ENCODE assay signal across 16 cellular contexts in genomic region chr4:86421461-86421860, GRCh38.
DNase-seq lines count a peak whose midpoint lies in the region; ATAC-seq and TF ChIP-seq lines count a peak whose summit lies in the region.
"Had no signal": no experiment of that assay in that cellular context is flagged by ENCODE, and none has a peak within 500 bp of the region (broad histone marks: within the 10 kb centered on the region; RNA-seq: fewer than 3 reads in every experiment).

No MANE protein-coding gene starts in this region.

- no peak for ATAC-seq in HG02642 (IDR thresholded peaks at IDR 0.05; ENCODE audit: poor library complexity, unreplicated experiment)
- no peak for ATAC-seq in HG03139 (IDR thresholded peaks at IDR 0.05; ENCODE audit: unreplicated experiment)
- ATAC-seq: A549; CD8-positive, alpha-beta T cell had no signal

- no peaks in the 10 kb centered on the region for H3K27me3 Mint-ChIP-seq in endodermal cell (ENCODE audit: insufficient read depth)

- no peaks in the 10 kb centered on the region for H4K20me1 ChIP-seq in PC-9 (ENCODE audit: insufficient read depth)

- no peaks in the 10 kb centered on the region for H3K27me3 ChIP-seq in endodermal cell (ENCODE audit: control insufficient read depth, insufficient read depth, low read length, poor library complexity, severe bottlenecking)
- no peaks in the 10 kb centered on the region for H3K27me3 ChIP-seq in neuronal stem cell (ENCODE audit: control insufficient read depth in 3 of 3, insufficient read depth in 3 of 3, low read depth in 1 of 3, low read length in 3 of 3)
- H3K27me3 ChIP-seq in PC-9 (ENCODE audit: insufficient read depth, low read depth): no peaks in the 10 kb centered on the region

- TF ChIP-seq CTCF in endodermal cell (conservative IDR thresholded peaks at IDR 0.05): no peak
- no peak for TF ChIP-seq CTCF in PC-9 (conservative IDR thresholded peaks at IDR 0.05)

- no peaks in the 10 kb centered on the region for H3K9me2 ChIP-seq in PC-9 (ENCODE audit: insufficient read depth)

- peak overlapping the region; percentile 32 for H2AFZ ChIP-seq in neuronal stem cell (ENCODE audit: low read length)
- H2AFZ ChIP-seq in PC-9: no peak overlapping the region

- POLR2A ChIA-PET in PC-9 (lab: Charles Lee; ENCODE audit: unreplicated experiment): no interaction called here

- H3K14ac ChIP-seq in neuronal stem cell (ENCODE audit: low read length): no peak overlapping the region

- no peak overlapping the region for H4K91ac ChIP-seq in neuronal stem cell (ENCODE audit: low read depth, low read length, poor library complexity)

- H2BK15ac ChIP-seq in neuronal stem cell (ENCODE audit: low read length): no peak overlapping the region

- H2BK120ac ChIP-seq in neuronal stem cell (ENCODE audit: low read depth, low read length): no peak overlapping the region

- H3K79me1 ChIP-seq in neuronal stem cell (ENCODE audit: low read depth, low read length): no peaks in the 10 kb centered on the region

- H3K4me1 ChIP-seq in endodermal cell (ENCODE audit: control insufficient read depth, insufficient read depth, low read length) (no peaks in the 10 kb centered on the region), neuronal stem cell (ENCODE audit: control insufficient read depth in 2 of 2, insufficient read depth in 1 of 2, low read depth in 1 of 2, low read length in 2 of 2) (peaks cover 0 to 3% of the 10 kb centered on the region in 2 donors), PC-9 (replicated peaks; ENCODE audit: insufficient read depth) (no peaks in the 10 kb centered on the region)
- H3K4me1 ChIP-seq: A549, Caco-2 had no signal

- H2BK5ac ChIP-seq in neuronal stem cell (ENCODE audit: low read length): no peak overlapping the region

- H3K4me3 ChIP-seq in endodermal cell (ENCODE audit: low read length): no peak overlapping the region
- no peak overlapping the region for H3K4me3 ChIP-seq in neuronal stem cell (ENCODE audit: low read length in 2 of 2)
- no peak overlapping the region for H3K4me3 ChIP-seq in PC-9
- H3K4me3 ChIP-seq: A549, HAP-1 had no signal

- intact Hi-C loops in PC-9 (cut with micrococcal nuclease; ENCODE audit: unreplicated experiment): no loop called here

- no peak overlapping the region for H2BK12ac ChIP-seq in neuronal stem cell (ENCODE audit: low read length)

- no peak overlapping the region for H3K18ac ChIP-seq in neuronal stem cell (ENCODE audit: low read length)

- WGBS in endodermal cell (ENCODE audit: insufficient coverage in 1 of 2, insufficient read length in 1 of 2), 2 experiments: 95% methylated on average over 4 to 6 of the region's 6 CpGs
- WGBS in neuronal stem cell (ENCODE audit: extremely low coverage in 2 of 2, insufficient read length in 2 of 2, insufficient replicate concordance in 1 of 2), 2 donors: no CpG with 5 or more reads among the region's 6 CpGs

- no peak overlapping the region for H3K4ac ChIP-seq in neuronal stem cell (ENCODE audit: low read length)

- H3K4me2 ChIP-seq in neuronal stem cell (ENCODE audit: insufficient read depth, low read length, poor library complexity, severe bottlenecking) (no peak overlapping the region), PC-9 (no peak overlapping the region)
- H3K4me2 ChIP-seq: A549 had no signal

- no peak overlapping the region for H4K8ac ChIP-seq in neuronal stem cell (ENCODE audit: low read depth, low read length)

- H3K9me3 Mint-ChIP-seq in endodermal cell: peaks cover 14% of the 10 kb centered on the region
- H3K9me3 Mint-ChIP-seq: CD8-positive, alpha-beta T cell had no signal

- no peaks in the 10 kb centered on the region for H3K79me2 ChIP-seq in PC-9 (ENCODE audit: low read depth)

- H2AK5ac ChIP-seq in neuronal stem cell (ENCODE audit: low read depth, low read length): no peak overlapping the region

- H3K4me1 Mint-ChIP-seq in endodermal cell: peaks cover 11% of the 10 kb centered on the region
- H3K4me1 Mint-ChIP-seq: CD14-positive monocyte had no signal

- H3K9me3 ChIP-seq in endodermal cell (ENCODE audit: control insufficient read depth, low read length) (peaks cover 20% of the 10 kb centered on the region), neuronal stem cell (replicated peaks in 1 of 2; ENCODE audit: control insufficient read depth in 2 of 2, insufficient read depth in 1 of 2, low read depth in 1 of 2, low read length in 2 of 2) (no peaks in the 10 kb centered on the region), PC-9 (ENCODE audit: insufficient read depth, low read depth) (no peaks in the 10 kb centered on the region)
- H3K9me3 ChIP-seq: A549, Caco-2, HAP-1 had no signal

- H3K4me3 Mint-ChIP-seq in endodermal cell: no peak overlapping the region
- H3K4me3 Mint-ChIP-seq: CD14-positive monocyte; CD8-positive, alpha-beta T cell had no signal

- CTCF ChIA-PET in PC-9 (lab: Charles Lee): no interaction called here

- BruUV-seq in PC-9 (replicated peaks; lab: Mats Ljungman, UMichigan): no TSS peak

- peak overlapping the region; percentile 17 for H3K27ac Mint-ChIP-seq in endodermal cell
- H3K27ac Mint-ChIP-seq: CD14-positive monocyte; CD8-positive, alpha-beta T cell had no signal

- no peak for DNase-seq in endodermal cell
- DNase-seq in neuronal stem cell (ENCODE audit: low spot score): no peak
- DNase-seq in OCI-M2 (lab: John Stamatoyannopoulos, UW; ENCODE audit: unreplicated experiment): no peak
- no peak for DNase-seq in PC-9
- DNase-seq: Caco-2; CD8-positive, alpha-beta T cell; DND-41; GDM1 had no signal

- H3K9ac ChIP-seq in endodermal cell (ENCODE audit: extremely low read depth, low read length, poor library complexity, severe bottlenecking) (no peak overlapping the region), neuronal stem cell (ENCODE audit: low read depth, low read length, poor library complexity) (no peak overlapping the region)

- H3K36me3 ChIP-seq in endodermal cell (ENCODE audit: control insufficient read depth, insufficient read depth, low read length) (no peaks in the 10 kb centered on the region), neuronal stem cell (replicated peaks in 1 of 2; ENCODE audit: control insufficient read depth in 2 of 2, insufficient read depth in 2 of 2, low read length in 2 of 2) (no peaks in the 10 kb centered on the region), PC-9 (ENCODE audit: low read depth) (no peaks in the 10 kb centered on the region)
- H3K36me3 ChIP-seq: HAP-1 had no signal

- peaks cover 17% of the 10 kb centered on the region for H3K36me3 Mint-ChIP-seq in endodermal cell (ENCODE audit: low read depth)
- H3K36me3 Mint-ChIP-seq: CD14-positive monocyte; CD8-positive, alpha-beta T cell had no signal

- no peak overlapping the region for H3K23ac ChIP-seq in neuronal stem cell (ENCODE audit: low read depth, low read length, poor library complexity)

- no peaks in the 10 kb centered on the region for H3F3A ChIP-seq in PC-9 (ENCODE audit: insufficient read depth, low read depth)

- H3K27ac ChIP-seq in angular gyrus (ENCODE audit: low read depth, low read length) (peak overlapping the region; percentile 84), endodermal cell (ENCODE audit: low read depth, low read length) (no peak overlapping the region), neuronal stem cell (replicated peaks; ENCODE audit: low read length) (no peak overlapping the region), temporal lobe (ENCODE audit: low read depth, low read length) (peak overlapping the region; percentile 64), PC-9 (no peak overlapping the region)
- H3K27ac ChIP-seq: A549, HL-60 had no signal

Comparison
In these comparisons a context has a peak if more than half of its experiments do, and no peak if none do; other contexts are left out.
1. H3K27ac ChIP-seq: peak in angular gyrus (single experiment) and temporal lobe (single experiment); none in endodermal cell (single experiment), neuronal stem cell (single experiment) and PC-9 (single experiment).